ENCODE assay signal across 8 cellular contexts in the genomic region with DNA sequence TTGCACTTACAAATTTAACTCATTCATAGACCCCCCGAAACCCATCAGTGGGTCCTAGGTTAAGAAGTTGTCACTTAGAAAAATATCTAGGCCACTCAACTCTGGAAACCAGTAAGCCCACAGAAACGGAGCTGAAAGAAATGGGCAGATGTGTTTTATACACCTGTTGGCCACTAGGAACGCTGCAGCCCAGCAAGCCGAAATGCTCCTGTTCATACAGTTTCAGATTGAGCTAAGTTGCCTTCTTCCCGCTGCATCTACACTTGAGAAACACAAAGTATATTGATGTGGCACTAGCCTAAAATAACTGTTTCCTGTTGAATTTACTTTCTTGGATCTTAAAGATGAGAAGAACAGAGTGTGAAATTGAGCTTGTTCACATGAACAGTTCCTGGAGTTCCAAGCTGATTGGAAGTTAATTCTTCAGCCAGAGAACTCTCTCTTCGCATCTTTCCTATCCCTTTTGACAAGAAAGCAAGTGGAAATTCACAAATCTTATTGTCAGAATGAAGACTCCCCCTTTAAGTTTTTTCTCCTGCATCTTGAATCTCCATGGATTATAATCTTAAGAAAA.
A peak's percentile ranks its signal among the peaks of the same experiment; 100 is the strongest.
DNase-seq lines count a peak whose midpoint lies in the region; ATAC-seq and TF ChIP-seq lines count a peak whose summit lies in the region.

No MANE protein-coding gene starts in this region.

- no peak for TF ChIP-seq POLR2A in breast epithelium (IDR thresholded peaks at IDR 0.05)
- TF ChIP-seq POLR2A in tibial nerve (IDR thresholded peaks at IDR 0.05): no peak

- TF ChIP-seq CTCF in AG10803 (conservative IDR thresholded peaks at IDR 0.05; ENCODE audit: low read length) (peak; percentile 78), GM12875 (IDR thresholded peaks at IDR 0.05; ENCODE audit: borderline replicate concordance, insufficient read depth, low read depth, low read length) (peak; percentile 87), breast epithelium (IDR thresholded peaks at IDR 0.05) (peak in 2 of 3 donors; percentile 41 to 46), tibial nerve (IDR thresholded peaks at IDR 0.05) (peak; percentile 50 to 82 (median 62))

- no peak overlapping the region for H3K9ac ChIP-seq in NT2/D1 (ENCODE audit: insufficient read length, low read depth)

- H3K27me3 ChIP-seq in NT2/D1 (ENCODE audit: insufficient read depth, insufficient read length): no peaks in the 10 kb centered on the region
- peaks cover 0 to 10% of the 10 kb centered on the region in 2 donors for H3K27me3 ChIP-seq in breast epithelium
- peaks cover 0 to 4% of the 10 kb centered on the region in 2 donors for H3K27me3 ChIP-seq in tibial nerve

- no peaks in the 10 kb centered on the region for H3K9me3 ChIP-seq in NT2/D1 (ENCODE audit: insufficient read depth, low read length)
- H3K9me3 ChIP-seq in breast epithelium: no peaks in the 10 kb centered on the region
- H3K9me3 ChIP-seq in tibial nerve: no peaks in the 10 kb centered on the region

- TF ChIP-seq EP300 in tibial nerve (IDR thresholded peaks at IDR 0.05): no peak

- H3K4me3 ChIP-seq in AG10803 (ENCODE audit: low read length) (no peak overlapping the region), GM12875 (ENCODE audit: low read depth, low read length) (no peak overlapping the region), NT2/D1 (ENCODE audit: insufficient read length, low read depth) (no peak overlapping the region), breast epithelium (no peak overlapping the region), tibial nerve (no peak overlapping the region)

- no peak overlapping the region for H3K27ac ChIP-seq in breast epithelium
- H3K27ac ChIP-seq in tibial nerve: no peak overlapping the region

- H3K36me3 ChIP-seq in NT2/D1 (ENCODE audit: insufficient read depth, insufficient read length, low read length): no peaks in the 10 kb centered on the region
- no peaks in the 10 kb centered on the region for H3K36me3 ChIP-seq in breast epithelium
- no peaks in the 10 kb centered on the region for H3K36me3 ChIP-seq in tibial nerve

- intact Hi-C loops in breast epithelium (cut with DNase I; ENCODE audit: low total_unique reads): no loop called here

- H3K4me1 ChIP-seq in NT2/D1 (ENCODE audit: insufficient read depth, insufficient read length): no peaks in the 10 kb centered on the region
- H3K4me1 ChIP-seq in breast epithelium: no peaks in the 10 kb centered on the region
- no peaks in the 10 kb centered on the region for H3K4me1 ChIP-seq in tibial nerve

- peak; percentile 36 for DNase-seq in AG10803 (ENCODE audit: low read depth)
- peak; percentile 5 for DNase-seq in NT2/D1 (ENCODE audit: low read depth, low spot score)
- DNase-seq in breast epithelium (ENCODE audit: low spot score in 2 of 2): no peak
- peak; percentile 41 for DNase-seq in left lobe of liver (ENCODE audit: low spot score)
- DNase-seq in tibial nerve (ENCODE audit: low spot score in 2 of 2): peak in 1 of 2 donors; percentile 11
- no peak for DNase-seq in GM19238 (ENCODE audit: insufficient read length, low spot score)

- ATAC-seq in HG02763 (IDR thresholded peaks at IDR 0.05; ENCODE audit: unreplicated experiment): peak; percentile 85
- ATAC-seq in left lobe of liver: peak; percentile 81

- 36 to 37% methylated on average over 6 of the region's 6 CpGs for WGBS in tibial nerve, 2 donors

Comparison
In these comparisons a context has a peak if more than half of its experiments do, and no peak if none do; other contexts are left out.
1. DNase-seq: peak in AG10803 (single experiment), NT2/D1 (single experiment) and left lobe of liver (single experiment); none in breast epithelium (0 of 2) and GM19238 (single experiment).
2. Peak in every context shown above with its lines, with median percentiles within 50 percentile points of each other: CTCF ChIP-seq.